8 cellular contexts compared by ENCODE assay signal in the genomic region with DNA sequence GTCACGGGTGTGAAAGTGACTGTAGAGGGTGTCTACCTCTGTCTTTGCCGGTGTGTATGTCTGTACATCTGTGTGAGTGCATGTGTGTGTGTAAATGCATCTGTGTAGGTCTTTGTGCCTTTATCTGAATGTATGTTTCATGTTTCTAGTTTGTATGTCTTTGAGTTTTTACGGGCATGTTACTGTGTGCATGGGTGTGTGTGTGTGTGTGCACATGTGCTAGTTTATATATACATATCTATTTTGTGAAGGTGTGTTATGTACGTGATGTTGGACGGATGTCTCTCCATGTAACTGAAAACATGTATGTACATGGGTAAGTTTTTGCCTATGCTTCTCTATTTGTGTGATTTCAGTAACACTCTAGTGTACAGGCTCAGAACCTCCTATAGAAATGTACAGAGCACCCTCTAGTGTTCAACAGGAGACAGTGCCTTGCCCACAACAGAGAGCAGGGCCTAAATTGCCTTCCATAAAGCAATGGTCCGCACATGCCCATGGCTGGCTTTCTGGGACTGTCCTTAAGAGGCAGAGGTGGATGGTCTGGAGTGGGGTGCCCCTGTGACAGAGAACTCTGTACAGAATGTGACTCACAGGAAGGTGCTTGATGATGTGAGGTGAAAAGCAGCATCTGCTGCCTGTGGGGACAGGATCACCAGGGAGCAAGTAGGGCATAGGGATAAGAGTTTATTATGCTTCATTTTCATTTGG.
A peak's percentile ranks its signal among the peaks of the same experiment; 100 is the strongest.
DNase-seq lines count a peak whose midpoint lies in the region; ATAC-seq, FAIRE-seq and TF ChIP-seq lines count a peak whose summit lies in the region.

No MANE protein-coding gene starts in this region.

- peaks cover 0 to 2% of the 10 kb centered on the region in 2 donors for H3K4me1 Mint-ChIP-seq in stimulated activated naive B cell treated with anti-CD40 and anti-IgM and Interleukin-4, amounts not matched to agents 10 μg/mL and 1 μg/mL and 100 μg/mL, for 72 hours

- no peak for FAIRE-seq in kidney (lab: Jason Lieb, UNC)

- DNase-seq in A673 (ENCODE audit: low spot score) (peak; percentile 89), GM10266 (ENCODE audit: extremely low spot score) (peak; percentile 67), HCT116 (ENCODE audit: low read depth, low spot score) (peak; percentile 61), LHCN-M2 (ENCODE audit: low read depth) (peak; percentile 74), RKO (ENCODE audit: low spot score) (peak; percentile 86), T47D (ENCODE audit: low read depth in 1 of 2, low spot score in 1 of 2) (peak; percentile 23 to 71), kidney (peak; percentile 49)
- peak; percentile 8 for DNase-seq in stimulated activated naive B cell treated with anti-CD40 and anti-IgM and Interleukin-4, amounts not matched to agents 10 μg/mL and 1 μg/mL and 100 μg/mL, for 72 hours

- H2AFZ ChIP-seq in HCT116 (ENCODE audit: low read depth, low read length, poor library complexity, severe bottlenecking): peak overlapping the region; percentile 87

- peak; percentile 90 for TF ChIP-seq RAD21 in HCT116 (IDR thresholded peaks at IDR 0.05; ENCODE audit: low read depth)

- H4K20me1 ChIP-seq in HCT116 (ENCODE audit: insufficient read depth): no peaks in the 10 kb centered on the region

- H3K79me2 ChIP-seq in HCT116 (ENCODE audit: insufficient read depth, low read length): no peaks in the 10 kb centered on the region

- H3K36me3 Mint-ChIP-seq in stimulated activated naive B cell treated with anti-CD40 and anti-IgM and Interleukin-4, amounts not matched to agents 10 μg/mL and 1 μg/mL and 100 μg/mL, for 72 hours: no peaks in the 10 kb centered on the region

- H3K4me3 ChIP-seq in A673 (ENCODE audit: low read depth, low read length, poor library complexity, severe bottlenecking) (no peak overlapping the region), HCT116 (replicated peaks in 1 of 2; ENCODE audit: low read depth in 1 of 2, low read length in 2 of 2) (no peak overlapping the region), kidney (ENCODE audit: low read length in 2 of 2) (no peak overlapping the region)

- no peaks in the 10 kb centered on the region for H3K9me2 ChIP-seq in HCT116 (ENCODE audit: insufficient read depth)

- no peaks in the 10 kb centered on the region for H3K27me3 ChIP-seq in A673 (replicated peaks; ENCODE audit: insufficient read depth, low read depth, low read length, poor library complexity)
- no peaks in the 10 kb centered on the region for H3K27me3 ChIP-seq in HCT116 (ENCODE audit: insufficient read depth, low read length)

- no peak overlapping the region for H3K27ac ChIP-seq in A673 (ENCODE audit: low read depth, low read length, poor library complexity, severe bottlenecking)
- H3K27ac ChIP-seq in HCT116 (ENCODE audit: low read depth, low read length): no peak overlapping the region
- H3K27ac ChIP-seq in kidney (ENCODE audit: low read depth in 2 of 2, low read length in 2 of 2): no peak overlapping the region

- CTCF ChIA-PET in A673 (lab: Charles Lee) (no interaction called here), HCT116 (lab: Charles Lee) (interaction anchor here (1.0 kb wide), 1 partner anchor 589 kb away, joined by 3 read pairs; no protein-coding TSS in a partner anchor)

- H3K9ac ChIP-seq in HCT116 (ENCODE audit: low read length) (no peak overlapping the region), kidney (ENCODE audit: low read length in 2 of 2) (no peak overlapping the region)

- H3K4me3 Mint-ChIP-seq in stimulated activated naive B cell treated with anti-CD40 and anti-IgM and Interleukin-4, amounts not matched to agents 10 μg/mL and 1 μg/mL and 100 μg/mL, for 72 hours: no peak overlapping the region

- H3K9me3 Mint-ChIP-seq in stimulated activated naive B cell treated with anti-CD40 and anti-IgM and Interleukin-4, amounts not matched to agents 10 μg/mL and 1 μg/mL and 100 μg/mL, for 72 hours: no peaks in the 10 kb centered on the region

- H3K36me3 ChIP-seq in A673 (ENCODE audit: insufficient read depth, low read length, poor library complexity, severe bottlenecking) (no peaks in the 10 kb centered on the region), HCT116 (ENCODE audit: control insufficient read depth in 1 of 2, insufficient read depth in 2 of 2, low read length in 2 of 2) (no peaks in the 10 kb centered on the region), kidney (ENCODE audit: control insufficient read depth in 1 of 2, insufficient read depth in 2 of 2, low read length in 2 of 2) (no peaks in the 10 kb centered on the region)

- ATAC-seq in HCT116: peak; percentile 100
- peak; percentile 96 to 97 for ATAC-seq in stimulated activated naive B cell treated with anti-CD40 and anti-IgM and Interleukin-4, amounts not matched to agents 10 μg/mL and 1 μg/mL and 100 μg/mL, for 72 hours (replicated peaks)

- no TSS peak for BruUV-seq in A673 (replicated peaks; lab: Mats Ljungman, UMichigan)
- BruUV-seq in HCT116 (replicated peaks; lab: Mats Ljungman, UMichigan): no TSS peak

- H3K4me1 ChIP-seq in A673 (ENCODE audit: insufficient read depth, low read length, poor library complexity, severe bottlenecking) (no peaks in the 10 kb centered on the region), HCT116 (ENCODE audit: control insufficient read depth in 1 of 2, insufficient read depth in 2 of 2, low read length in 2 of 2) (peaks cover 0 to 3% of the 10 kb centered on the region in 2 experiments; a peak in 1 of 4 replicates), kidney (ENCODE audit: control insufficient read depth in 1 of 2, insufficient read depth in 1 of 2, low read depth in 1 of 2, low read length in 2 of 2) (no peaks in the 10 kb centered on the region)

- POLR2A ChIA-PET in A673 (lab: Charles Lee; ENCODE audit: low non-redundant PET) (no interaction called here), HCT116 (lab: Charles Lee) (no interaction called here)

- intact Hi-C loops in A673 (cut with micrococcal nuclease; ENCODE audit: unreplicated experiment) (loop anchor here (1.0 to 10.0 kb wide), 6 partner anchors 152 to 1184 kb away; no protein-coding TSS in a partner anchor), HCT116 (cut with micrococcal nuclease) (loop anchor here (1.0 to 5.0 kb wide), 5 partner anchors 244 to 1189 kb away; partner anchors contain the start of genes C4orf46 and ETFDH), kidney (cut with DNase I) (no loop called here)

- in situ Hi-C loops in T47D (cut with HindIII; ENCODE audit: low pct_unique_long_range_greater_than_20kb, low sequenced_read_pairs): no loop called here

- peaks cover 6 to 8% of the 10 kb centered on the region in 2 donors for H3K27me3 Mint-ChIP-seq in stimulated activated naive B cell treated with anti-CD40 and anti-IgM and Interleukin-4, amounts not matched to agents 10 μg/mL and 1 μg/mL and 100 μg/mL, for 72 hours

- TF ChIP-seq CTCF in A673 (conservative IDR thresholded peaks at IDR 0.05; ENCODE audit: low read depth, low read length) (peak; percentile 99), GM10266 (IDR thresholded peaks at IDR 0.05; ENCODE audit: control insufficient read depth, insufficient read depth, low read depth, missing control alignments) (peak; percentile 92), HCT116 (IDR thresholded peaks at IDR 0.05 in 2 of 3, conservative IDR thresholded peaks at IDR 0.05 in 1 of 3; ENCODE audit: borderline replicate concordance in 1 of 3, insufficient read depth in 1 of 3, low read depth in 2 of 3, low read length in 2 of 3) (peak; percentile 64 to 95 (median 90); a peak in 5 of 6 replicates), kidney (IDR thresholded peaks at IDR 0.05; ENCODE audit: borderline replicate concordance, extremely low read depth, insufficient read depth) (peak; percentile 89)

- RAD21 ChIA-PET in HCT116 (lab: Charles Lee; ENCODE audit: low non-redundant PET in 1 of 2, low total read pairs in 2 of 2, uncharacterized antibody in 2 of 2, unreplicated experiment in 2 of 2): no interaction called here

- H3K4me2 ChIP-seq in HCT116 (ENCODE audit: low read length): peak overlapping the region; percentile 23; the same call in 1 of the 2 replicates

- H3K9me3 ChIP-seq in A673 (ENCODE audit: low read depth, low read length, poor library complexity, severe bottlenecking): no peaks in the 10 kb centered on the region
- no peaks in the 10 kb centered on the region for H3K9me3 ChIP-seq in HCT116 (ENCODE audit: control insufficient read depth in 1 of 2, insufficient read depth in 1 of 2, low read depth in 1 of 2, low read length in 2 of 2)
- no peaks in the 10 kb centered on the region for H3K9me3 ChIP-seq in kidney (ENCODE audit: control insufficient read depth in 1 of 2, low read length in 2 of 2)

- no peak overlapping the region for H3K27ac Mint-ChIP-seq in stimulated activated naive B cell treated with anti-CD40 and anti-IgM and Interleukin-4, amounts not matched to agents 10 μg/mL and 1 μg/mL and 100 μg/mL, for 72 hours

- no peak for TF ChIP-seq POLR2A in HCT116 (IDR thresholded peaks at IDR 0.05; ENCODE audit: borderline replicate concordance, extremely low read depth, insufficient read depth, insufficient read length)

TF ChIP-seq in HCT116, 20 proteins besides CTCF, POLR2A, EP300 and RAD21:
- TF ChIP-seq TCF7L2 (IDR thresholded peaks at IDR 0.05; ENCODE audit: borderline replicate concordance, extremely low read depth, insufficient read depth, insufficient read length) (no peak), EZH2 (IDR thresholded peaks at IDR 0.05) (no peak)

Comparison
In these comparisons a context has a peak if more than half of its experiments do, and no peak if none do; other contexts are left out.
1. DNase-seq: peak in every context shown above with its lines; median percentile 89 in A673; 86 in RKO; 74 in LHCN-M2; 67 in GM10266; 61 in HCT116; 49 in kidney; 47 in T47D; 8 in stimulated activated naive B cell treated with anti-CD40 and anti-IgM and Interleukin-4, amounts not matched to agents 10 μg/mL and 1 μg/mL and 100 μg/mL, for 72 hours.